24 cellular contexts compared by ENCODE assay signal in genomic region chr13:79671420-79671819, GRCh38.
"Had no signal": no experiment of that assay in that cellular context is flagged by ENCODE, and none has a peak within 500 bp of the region (broad histone marks: within the 10 kb centered on the region; RNA-seq: fewer than 3 reads in every experiment).

No MANE protein-coding gene starts in this region.

- H3K27me3 Mint-ChIP-seq: type B pancreatic cell had no signal

- H3K27ac ChIP-seq: esophagus squamous epithelium, gastroesophageal sphincter, left ventricle myocardium inferior, lower lobe of right lung, neutrophil, suprapubic skin, thyroid gland had no signal

- DNase-seq: effector memory CD8-positive, alpha-beta T cell; esophagus squamous epithelium; foreskin fibroblast; glutamatergic neuron; immature natural killer cell; kidney; left cardiac atrium; left ventricle myocardium inferior; lower lobe of right lung; mesendoderm; naive B cell; right cardiac atrium; stimulated activated CD4-positive, alpha-beta T cell treated with anti-CD3 and anti-CD28 coated beads, Interleukin-4, amount 100 ng/mL, for 1 hour; stimulated activated CD8-positive, alpha-beta memory T cell treated with anti-CD3 and anti-CD28 coated beads, Interleukin-4, amount 100 ng/mL, for 48 hours; stimulated activated naive CD8-positive, alpha-beta T cell treated with anti-CD3 and anti-CD28 coated beads, Interleukin-15, Interleukin-2, amounts not matched to agents 100 U/mL and 50 U/mL, for 24 hours; thyroid gland had no signal

- H3K36me3 ChIP-seq: esophagus squamous epithelium, gastroesophageal sphincter, left ventricle myocardium inferior, lower lobe of right lung, neutrophil, suprapubic skin, thyroid gland had no signal

- H3K4me3 Mint-ChIP-seq: effector memory CD8-positive, alpha-beta T cell; immature natural killer cell; naive B cell; nephron; stimulated activated effector memory CD8-positive, alpha-beta T cell treated with anti-CD3 and anti-CD28 coated beads, Interleukin-12 subunit alpha, Interleukin-12 subunit beta, amount 100 ng/mL, for 72 hours; type B pancreatic cell had no signal

- H3K4me1 Mint-ChIP-seq: immature natural killer cell; naive B cell; stimulated activated effector memory CD8-positive, alpha-beta T cell treated with anti-CD3 and anti-CD28 coated beads, Interleukin-12 subunit alpha, Interleukin-12 subunit beta, amount 100 ng/mL, for 72 hours had no signal

- H3K4me3 ChIP-seq: esophagus squamous epithelium, gastroesophageal sphincter, left ventricle myocardium inferior, lower lobe of right lung, smooth muscle cell, suprapubic skin, thyroid gland had no signal

- H3K27ac Mint-ChIP-seq: effector memory CD8-positive, alpha-beta T cell; immature natural killer cell; naive B cell; stimulated activated effector memory CD8-positive, alpha-beta T cell treated with anti-CD3 and anti-CD28 coated beads, Interleukin-12 subunit alpha, Interleukin-12 subunit beta, amount 100 ng/mL, for 72 hours; type B pancreatic cell had no signal

- H3K9me3 Mint-ChIP-seq: effector memory CD8-positive, alpha-beta T cell; immature natural killer cell; naive B cell; nephron; stimulated activated effector memory CD8-positive, alpha-beta T cell treated with anti-CD3 and anti-CD28 coated beads, Interleukin-12 subunit alpha, Interleukin-12 subunit beta, amount 100 ng/mL, for 72 hours had no signal

- FAIRE-seq: kidney, urothelium cell line had no signal

- H3K4me1 ChIP-seq: lower lobe of right lung had no signal

- H3K27me3 ChIP-seq: esophagus squamous epithelium, gastroesophageal sphincter, neutrophil, suprapubic skin, thyroid gland had no signal

- H3K9me3 ChIP-seq: esophagus squamous epithelium, gastroesophageal sphincter, left ventricle myocardium inferior, lower lobe of right lung, neutrophil, suprapubic skin, thyroid gland had no signal

- H3K36me3 Mint-ChIP-seq: immature natural killer cell; naive B cell; stimulated activated effector memory CD8-positive, alpha-beta T cell treated with anti-CD3 and anti-CD28 coated beads, Interleukin-12 subunit alpha, Interleukin-12 subunit beta, amount 100 ng/mL, for 72 hours; type B pancreatic cell had no signal
